ENCODE assay signal across 33 cellular contexts in the genomic region with DNA sequence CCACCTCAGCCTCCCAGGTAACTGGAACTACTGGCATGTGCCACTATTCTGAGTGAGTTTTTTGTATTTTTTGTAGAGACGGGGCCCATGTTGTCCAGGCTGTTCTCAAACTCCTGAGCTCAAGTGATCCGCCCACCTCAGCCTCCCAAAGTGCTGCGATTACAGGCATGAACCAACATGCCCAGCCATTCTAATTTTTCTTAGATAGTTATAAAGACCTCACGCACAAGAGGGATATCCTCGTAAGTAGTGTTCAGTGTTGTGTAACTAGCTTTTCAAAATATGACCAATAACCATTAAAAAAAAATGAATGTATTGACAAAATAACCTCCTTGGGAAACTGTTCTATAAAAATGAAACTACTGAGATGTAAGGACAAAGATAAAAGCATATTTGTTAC.
"Had no signal": no experiment of that assay in that cellular context is flagged by ENCODE, and none has a peak within 500 bp of the region (broad histone marks: within the 10 kb centered on the region; RNA-seq: fewer than 3 reads in every experiment).

No MANE protein-coding gene starts in this region.

- H3K4me3 Mint-ChIP-seq: activated CD4-positive, alpha-beta memory T cell treated with anti-CD3 and anti-CD28 coated beads for 36 hours; activated CD4-positive, alpha-beta T cell treated with anti-CD3 and anti-CD28 coated beads for 36 hours; activated naive CD4-positive, alpha-beta T cell treated with anti-CD3 and anti-CD28 coated beads for 36 hours; activated T-cell treated with anti-CD3 and anti-CD28 coated beads, Interleukin-2, amount 50 U/mL, for 4 hours; activated T-helper 1 cell treated with anti-CD3 and anti-CD28 coated beads, Interleukin-12 subunit alpha, Interleukin-12 subunit beta, Interleukin-2, Interleukin-4 antibody, amounts not matched to agents 30 ng/mL and 10 ng/mL and 1 ng/mL, durations not matched to agents 14 hours and 24 hours and 36 hours had no signal

- DNase-seq: activated CD4-positive, alpha-beta memory T cell treated with anti-CD3 and anti-CD28 coated beads for 36 hours; activated CD4-positive, alpha-beta T cell treated with anti-CD3 and anti-CD28 coated beads for 36 hours; activated CD4-positive, alpha-beta T cell treated with anti-CD3 and anti-CD28 coated beads, Interleukin-2, amount 50 U/mL, for 1 hour; activated CD8-positive, alpha-beta memory T cell treated with anti-CD3 and anti-CD28 coated beads, Interleukin-2, amount 50 U/mL, for 4 hours; activated gamma-delta T cell treated with Interleukin-2 at 50 U/mL for 16 hours; activated naive CD4-positive, alpha-beta T cell treated with anti-CD3 and anti-CD28 coated beads for 36 hours; activated T-cell treated with anti-CD3 and anti-CD28 coated beads for 4 hours; activated T-cell treated with anti-CD3 and anti-CD28 coated beads, Interleukin-2, amount 50 U/mL, for 4 hours; adrenal gland; body of pancreas; central memory CD4-positive, alpha-beta T cell; MG63; NCI-H1048; NCI-H1417; NCI-H146; NCI-H187; NCI-H2029 treated with DMSO at 0.1 percent for 48 hours; NCI-H2107; NCI-H510A; NCI-H526; NCI-H748 treated with DMSO at 0.1 percent for 48 hours; NK-92 treated with Interleukin-12 subunit alpha and Interleukin-12 subunit beta, amount 100 ng/mL, for 24 hours; PC-3; Peyer's patch; RPMI8226; SIG-M5 had no signal

- H3K36me3 Mint-ChIP-seq: activated CD4-positive, alpha-beta memory T cell treated with anti-CD3 and anti-CD28 coated beads for 36 hours; activated naive CD4-positive, alpha-beta T cell treated with anti-CD3 and anti-CD28 coated beads, Interleukin-2, amount 50 U/mL, for 72 hours had no signal

- H3K9me3 ChIP-seq: adrenal gland, body of pancreas, MG63, Peyer's patch had no signal

- H3K4me1 Mint-ChIP-seq: activated CD4-positive, alpha-beta T cell treated with anti-CD3 and anti-CD28 coated beads for 36 hours had no signal

- H3K27ac ChIP-seq: adrenal gland, body of pancreas, Peyer's patch had no signal

- H3K4me3 ChIP-seq: adrenal gland, body of pancreas, MG63, Peyer's patch had no signal

- H3K27me3 ChIP-seq: adrenal gland, body of pancreas, MG63, Peyer's patch had no signal

- ATAC-seq: activated CD4-positive, alpha-beta T cell treated with anti-CD3 and anti-CD28 coated beads for 36 hours; activated CD4-positive, CD25-positive, alpha-beta regulatory T cell treated with anti-CD3 and anti-CD28 coated beads, Interleukin-2, amount 50 U/mL, for 24 hours; activated naive CD4-positive, alpha-beta T cell treated with anti-CD3 and anti-CD28 coated beads, Interleukin-2, amount 50 U/mL, for 72 hours; activated T-cell treated with anti-CD3 and anti-CD28 coated beads, Interleukin-2, amount 50 U/mL, for 4 hours; body of pancreas; PC-3; Right ventricle myocardium inferior had no signal

- H3K36me3 ChIP-seq: adrenal gland, MG63, Peyer's patch had no signal

- H3K27ac Mint-ChIP-seq: activated CD4-positive, alpha-beta memory T cell treated with anti-CD3 and anti-CD28 coated beads for 36 hours; activated CD4-positive, alpha-beta T cell treated with anti-CD3 and anti-CD28 coated beads for 36 hours; activated naive CD4-positive, alpha-beta T cell treated with anti-CD3 and anti-CD28 coated beads for 36 hours; activated naive CD4-positive, alpha-beta T cell treated with anti-CD3 and anti-CD28 coated beads, Interleukin-2, amount 50 U/mL, for 72 hours; activated T-helper 1 cell treated with anti-CD3 and anti-CD28 coated beads, Interleukin-12 subunit alpha, Interleukin-12 subunit beta, Interleukin-2, Interleukin-4 antibody, amounts not matched to agents 30 ng/mL and 10 ng/mL and 1 ng/mL, durations not matched to agents 14 hours and 24 hours and 36 hours had no signal

- H3K27me3 Mint-ChIP-seq: activated CD4-positive, alpha-beta memory T cell treated with anti-CD3 and anti-CD28 coated beads for 36 hours; activated CD4-positive, alpha-beta T cell treated with anti-CD3 and anti-CD28 coated beads for 36 hours had no signal

- H3K4me1 ChIP-seq: adrenal gland, body of pancreas, Peyer's patch had no signal

- FAIRE-seq: astrocyte, colon, TTC549 had no signal
